18 cellular contexts compared by ENCODE assay signal in the genomic region with DNA sequence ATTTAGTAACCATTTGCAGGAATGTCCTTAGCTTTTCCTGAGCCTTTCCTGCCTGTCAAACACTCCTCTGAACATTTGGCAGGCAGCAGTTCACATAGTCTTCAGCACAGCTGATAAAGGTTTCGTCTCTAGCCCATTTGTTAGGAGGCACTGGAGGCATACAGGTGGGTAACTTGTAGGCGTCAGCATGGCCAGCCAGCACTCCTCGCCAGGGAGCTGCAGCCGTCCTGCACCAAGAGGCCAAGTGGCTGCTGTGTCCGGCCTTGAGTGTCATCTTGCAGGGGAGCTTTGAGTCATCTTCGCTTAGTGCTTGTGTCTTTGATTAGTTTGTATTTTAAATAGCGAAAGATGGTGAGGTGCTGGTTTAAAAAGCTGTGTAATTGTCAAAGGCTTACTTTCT.
DNase-seq lines count a peak whose midpoint lies in the region; ATAC-seq and TF ChIP-seq lines count a peak whose summit lies in the region.
"Had no signal": no experiment of that assay in that cellular context is flagged by ENCODE, and none has a peak within 500 bp of the region (broad histone marks: within the 10 kb centered on the region; RNA-seq: fewer than 3 reads in every experiment).

No MANE protein-coding gene starts in this region.

- H3K4me3 ChIP-seq in KMS-11 (IDR thresholded peaks at IDR 0.05; ENCODE audit: insufficient read depth, low read depth, low read length) (no peak overlapping the region), vagina (no peak overlapping the region), upper lobe of right lung (no peak overlapping the region)

- peak overlapping the region; percentile 42; the same call in 1 of the 2 replicates for H3K9ac ChIP-seq in KMS-11

- H3K27me3 ChIP-seq in KMS-11 (ENCODE audit: insufficient read depth, low read depth) (no peaks in the 10 kb centered on the region), vagina (no peaks in the 10 kb centered on the region), upper lobe of right lung (no peaks in the 10 kb centered on the region)
- H3K27me3 ChIP-seq: foreskin keratinocyte had no signal

- DNase-seq in natural killer cell treated with Interleukin-12 subunit alpha and Interleukin-12 subunit beta and Interleukin-15 and Interleukin-18, amount 100 ng/mL, for 72 hours (ENCODE audit: low spot score), result no peak
- DNase-seq in vagina (ENCODE audit: extremely low spot score in 2 of 2) (no peak), NCI-H69 (lab: John Stamatoyannopoulos, UW) (no peak), upper lobe of right lung (no peak)
- DNase-seq: activated CD4-positive, CD25-positive, alpha-beta regulatory T cell treated with anti-CD3 and anti-CD28 coated beads, Interleukin-2, amount 50 U/mL, for 72 hours; activated T-cell treated with anti-CD3 and anti-CD28 coated beads for 4 hours; cerebellar nuclear complex; DMS79; GOT3; naive thymus-derived CD4-positive, alpha-beta T cell; NCI-H2029 treated with DMSO at 0.1 percent for 48 hours; NCI-H524; stimulated activated CD4-positive, alpha-beta T cell treated with anti-CD3 and anti-CD28 coated beads, Interleukin-12 subunit alpha, Interleukin-12 subunit beta, amount 100 ng/mL, for 4 hours had no signal

- H3K4me1 ChIP-seq in KMS-11 (ENCODE audit: low read depth, poor library complexity, severe bottlenecking) (peaks cover 46% of the 10 kb centered on the region), vagina (no peaks in the 10 kb centered on the region), upper lobe of right lung (no peaks in the 10 kb centered on the region)
- H3K4me1 ChIP-seq: foreskin keratinocyte had no signal

- peak overlapping the region; percentile 19; the same call in 1 of the 2 replicates for H2AFZ ChIP-seq in KMS-11 (ENCODE audit: low read depth)

- ATAC-seq in GM18909 (IDR thresholded peaks at IDR 0.05; ENCODE audit: poor library complexity, unreplicated experiment), result peak; percentile 32
- peak; percentile 31 for ATAC-seq in GM21576 (IDR thresholded peaks at IDR 0.05; ENCODE audit: unreplicated experiment)
- ATAC-seq in natural killer cell treated with Interleukin-12 subunit alpha and Interleukin-12 subunit beta and Interleukin-15 and Interleukin-18, amount 100 ng/mL, for 72 hours, result no peak
- ATAC-seq in upper lobe of right lung, result no peak
- ATAC-seq: naive thymus-derived CD4-positive, alpha-beta T cell had no signal

- H3K79me2 ChIP-seq in KMS-11 (ENCODE audit: insufficient read depth, low read depth), result no peaks in the 10 kb centered on the region

- H3K4me1 Mint-ChIP-seq in natural killer cell treated with Interleukin-12 subunit alpha and Interleukin-12 subunit beta and Interleukin-15 and Interleukin-18, amount 100 ng/mL, for 72 hours (ENCODE audit: low read depth in 2 of 2), result peaks cover 13 to 14% of the 10 kb centered on the region in 2 donors

- peaks cover 12% of the 10 kb centered on the region for H3K36me3 Mint-ChIP-seq in natural killer cell treated with Interleukin-12 subunit alpha and Interleukin-12 subunit beta and Interleukin-15 and Interleukin-18, amount 100 ng/mL, for 72 hours

- H3K9me3 Mint-ChIP-seq in natural killer cell treated with Interleukin-12 subunit alpha and Interleukin-12 subunit beta and Interleukin-15 and Interleukin-18, amount 100 ng/mL, for 72 hours, result no peaks in the 10 kb centered on the region

- no peak for TF ChIP-seq POLR2A in vagina (IDR thresholded peaks at IDR 0.05)

- peak overlapping the region; percentile 95 for H3K4me2 ChIP-seq in KMS-11

- no peaks in the 10 kb centered on the region for H3K9me3 ChIP-seq in vagina
- no peaks in the 10 kb centered on the region for H3K9me3 ChIP-seq in upper lobe of right lung

- no peaks in the 10 kb centered on the region for H4K20me1 ChIP-seq in KMS-11 (ENCODE audit: insufficient read depth)

- H3K4me3 Mint-ChIP-seq in natural killer cell treated with Interleukin-12 subunit alpha and Interleukin-12 subunit beta and Interleukin-15 and Interleukin-18, amount 100 ng/mL, for 72 hours, result peak overlapping the region; percentile 51
- H3K4me3 Mint-ChIP-seq: naive thymus-derived CD4-positive, alpha-beta T cell had no signal

- peak overlapping the region; percentile 83 for H3K27ac ChIP-seq in KMS-11
- H3K27ac ChIP-seq in vagina, result no peak overlapping the region
- no peak overlapping the region for H3K27ac ChIP-seq in upper lobe of right lung
- H3K27ac ChIP-seq: C4-2B, foreskin keratinocyte had no signal

- H3K36me3 ChIP-seq in KMS-11 (ENCODE audit: insufficient read depth) (no peaks in the 10 kb centered on the region), vagina (peaks cover 0 to 22% of the 10 kb centered on the region in 2 donors), upper lobe of right lung (peaks cover 24% of the 10 kb centered on the region)

- no peaks in the 10 kb centered on the region for H3K27me3 Mint-ChIP-seq in natural killer cell treated with Interleukin-12 subunit alpha and Interleukin-12 subunit beta and Interleukin-15 and Interleukin-18, amount 100 ng/mL, for 72 hours
- H3K27me3 Mint-ChIP-seq: naive thymus-derived CD4-positive, alpha-beta T cell had no signal

- intact Hi-C loops in vagina (cut with DNase I), result no loop called here
- intact Hi-C loops in upper lobe of right lung (cut with DNase I), result no loop called here

- peak overlapping the region; percentile 27 to 69 for H3K27ac Mint-ChIP-seq in natural killer cell treated with Interleukin-12 subunit alpha and Interleukin-12 subunit beta and Interleukin-15 and Interleukin-18, amount 100 ng/mL, for 72 hours

- TF ChIP-seq CTCF in KMS-11 (conservative IDR thresholded peaks at IDR 0.05; ENCODE audit: low read depth, low read length) (no peak), vagina (IDR thresholded peaks at IDR 0.05) (no peak), upper lobe of right lung (IDR thresholded peaks at IDR 0.05) (no peak)

Comparison
In these comparisons a context has a peak if more than half of its experiments do, and no peak if none do; other contexts are left out.
1. ATAC-seq: peak in GM18909 (single experiment) and GM21576 (single experiment); none in natural killer cell treated with Interleukin-12 subunit alpha and Interleukin-12 subunit beta and Interleukin-15 and Interleukin-18, amount 100 ng/mL, for 72 hours (0 of 2) and upper lobe of right lung (single experiment).